ENCODE assay signal across 8 cellular contexts in genomic region chr2:84889332-84889731, GRCh38. TPM values are rescaled to one million over a fixed set of nuclear protein-coding genes. Genes with fewer than 3 reads are reported as not detected.
DNase-seq lines count a peak whose midpoint lies in the region; ATAC-seq and TF ChIP-seq lines count a peak whose summit lies in the region.

No MANE protein-coding gene starts in this region.

- H3K79me1 ChIP-seq in mesenchymal stem cell (replicated peaks; ENCODE audit: low read length, poor library complexity, severe bottlenecking) = no peaks in the 10 kb centered on the region

- no peak overlapping the region for H2BK120ac ChIP-seq in mesenchymal stem cell (ENCODE audit: low read depth, low read length)

- H2BK12ac ChIP-seq in mesenchymal stem cell (ENCODE audit: low read length in 2 of 2) = peak overlapping the region; percentile 51 to 59

- peak overlapping the region in 1 of 2 experiments; percentile 29 for H3K18ac ChIP-seq in mesenchymal stem cell (ENCODE audit: low read depth in 1 of 2, low read length in 2 of 2)

- no peaks in the 10 kb centered on the region for H3K27me3 Mint-ChIP-seq in activated CD4-positive, alpha-beta memory T cell treated with anti-CD3 and anti-CD28 coated beads for 36 hours

- intact Hi-C loops in activated CD4-positive, alpha-beta memory T cell treated with anti-CD3 and anti-CD28 coated beads for 36 hours (cut with micrococcal nuclease) = loop anchor here (2.0 kb wide), 1 partner anchor 49 kb away; no protein-coding TSS in a partner anchor

- H3K27me3 ChIP-seq in mesenchymal stem cell (ENCODE audit: control insufficient read depth in 1 of 2, insufficient read depth in 1 of 2, low read length in 2 of 2) = no peaks in the 10 kb centered on the region

- TF ChIP-seq POLR2A in GM18505 (IDR thresholded peaks at IDR 0.05; ENCODE audit: borderline replicate concordance, extremely low read depth, insufficient read depth, insufficient read length) = no peak

- ATAC-seq in GM21529 (IDR thresholded peaks at IDR 0.05; ENCODE audit: unreplicated experiment) (peak; percentile 11), GM18505 (IDR thresholded peaks at IDR 0.05; ENCODE audit: unreplicated experiment) (no peak)

- peak overlapping the region; percentile 28 for H2AK5ac ChIP-seq in mesenchymal stem cell (ENCODE audit: low read length, severe bottlenecking)

- peak overlapping the region; percentile 58 for H3K4me3 Mint-ChIP-seq in activated CD4-positive, alpha-beta memory T cell treated with anti-CD3 and anti-CD28 coated beads for 36 hours

- no peaks in the 10 kb centered on the region for H3K36me3 ChIP-seq in mesenchymal stem cell (ENCODE audit: control insufficient read depth in 1 of 2, insufficient read depth in 2 of 2, low read depth in 1 of 2, low read length in 2 of 2)

- H3K4me1 Mint-ChIP-seq in activated CD4-positive, alpha-beta memory T cell treated with anti-CD3 and anti-CD28 coated beads for 36 hours (ENCODE audit: low read depth) = peaks cover 46% of the 10 kb centered on the region

- H2BK15ac ChIP-seq in mesenchymal stem cell (ENCODE audit: low read depth, poor library complexity, severe bottlenecking) = no peak overlapping the region

- peak overlapping the region; percentile 90 for H3K27ac Mint-ChIP-seq in activated CD4-positive, alpha-beta memory T cell treated with anti-CD3 and anti-CD28 coated beads for 36 hours

- no peak for TF ChIP-seq CTCF in AG10803 (conservative IDR thresholded peaks at IDR 0.05; ENCODE audit: low read length)

- peak overlapping the region in 1 of 2 experiments; percentile 52 for H3K4ac ChIP-seq in mesenchymal stem cell (ENCODE audit: low read depth in 1 of 2, low read length in 2 of 2)

- peaks cover 10% of the 10 kb centered on the region for H3K4me1 ChIP-seq in mesenchymal stem cell (ENCODE audit: control insufficient read depth, insufficient read depth, low read depth, low read length)

- CTCF ChIA-PET in activated CD4-positive, alpha-beta memory T cell treated with anti-CD3 and anti-CD28 coated beads for 36 hours (lab: Charles Lee) = interaction anchor here (1.0 to 4.6 kb wide), 6 partner anchors 11 to 373 kb away, joined by 3 to 49 read pairs (median 4); partner anchors contain the start of gene DNAH6

- peak overlapping the region; percentile 47 for H4K8ac ChIP-seq in mesenchymal stem cell (ENCODE audit: low read length)

- H3K36me3 Mint-ChIP-seq in activated CD4-positive, alpha-beta memory T cell treated with anti-CD3 and anti-CD28 coated beads for 36 hours = no peaks in the 10 kb centered on the region

- DNase-seq in AG10803 (ENCODE audit: low read depth) (no peak), mesenchymal stem cell (no peak), DMS153 treated with DMSO at 0.1 percent for 48 hours (lab: John Stamatoyannopoulos, UW; ENCODE audit: unreplicated experiment) (no peak), NOMO-1 treated with DMSO at 0.1 percent for 48 hours (lab: John Stamatoyannopoulos, UW; ENCODE audit: unreplicated experiment) (no peak), NCI-H82 treated with DMSO at 0.1 percent for 48 hours (lab: John Stamatoyannopoulos, UW; ENCODE audit: unreplicated experiment) (no peak)
- no peak for DNase-seq in activated CD4-positive, alpha-beta memory T cell treated with anti-CD3 and anti-CD28 coated beads for 36 hours

- no peak overlapping the region for H2BK5ac ChIP-seq in mesenchymal stem cell (ENCODE audit: low read depth, low read length, poor library complexity, severe bottlenecking)

- H4K91ac ChIP-seq in mesenchymal stem cell (ENCODE audit: low read length) = no peak overlapping the region

- no peak overlapping the region for H3K4me2 ChIP-seq in mesenchymal stem cell (ENCODE audit: low read length, poor library complexity, severe bottlenecking)

- POLR2A ChIA-PET in activated CD4-positive, alpha-beta memory T cell treated with anti-CD3 and anti-CD28 coated beads for 36 hours (lab: Charles Lee) = interaction anchor here (0.6 to 4.0 kb wide), 8 partner anchors 10 to 114 kb away, joined by 3 to 39 read pairs (median 4); partner anchors contain the start of genes TMSB10 and TRABD2A

- H3K9ac ChIP-seq in mesenchymal stem cell (ENCODE audit: low read length) = peak overlapping the region; percentile 78

- 93% methylated on average over 1 of the region's 2 CpGs for WGBS in mesenchymal stem cell

- no peak overlapping the region for H3K23ac ChIP-seq in mesenchymal stem cell (ENCODE audit: low read length in 2 of 2)

- peak overlapping the region; percentile 40 for H2AFZ ChIP-seq in mesenchymal stem cell (ENCODE audit: low read depth, low read length)

- no peaks in the 10 kb centered on the region for H3K9me3 Mint-ChIP-seq in activated CD4-positive, alpha-beta memory T cell treated with anti-CD3 and anti-CD28 coated beads for 36 hours

- no peak overlapping the region for H3K14ac ChIP-seq in mesenchymal stem cell (ENCODE audit: low read length in 2 of 2)

- no peak overlapping the region for H3K27ac ChIP-seq in mesenchymal stem cell (ENCODE audit: low read length, poor library complexity, severe bottlenecking)

- no peaks in the 10 kb centered on the region for H3K9me3 ChIP-seq in mesenchymal stem cell (ENCODE audit: control insufficient read depth, low read length)

- H3K4me3 ChIP-seq in AG10803 (ENCODE audit: low read length) = peak overlapping the region; percentile 47
- peak overlapping the region in 1 of 2 experiments; percentile 60 for H3K4me3 ChIP-seq in mesenchymal stem cell (ENCODE audit: insufficient read depth in 1 of 2, low read depth in 1 of 2, low read length in 2 of 2)

RNA-seq across cellular contexts. Expression of gene TRABD2A, which starts 8.4 kb away (rescaled TPM):
- total RNA-seq in activated CD4-positive, alpha-beta memory T cell treated with anti-CD3 and anti-CD28 coated beads for 36 hours = 10 to 100 TPM; 29.6 to 30.1 TPM
- 6.6 TPM for polyA plus RNA-seq in mesenchymal stem cell (2013, experiment 1 of 2)
- 6.3 TPM for polyA plus RNA-seq in mesenchymal stem cell (2013, experiment 2 of 2)

RNA-seq across cellular contexts. Expression of gene TMSB10, which starts 16.1 kb away (rescaled TPM):
- total RNA-seq in activated CD4-positive, alpha-beta memory T cell treated with anti-CD3 and anti-CD28 coated beads for 36 hours = 1,000 to 10,000 TPM; 2,535 to 2,567 TPM
- polyA plus RNA-seq in mesenchymal stem cell (2013, experiment 1 of 2) = 4,228 TPM
- polyA plus RNA-seq in mesenchymal stem cell (2013, experiment 2 of 2) = 4,226 TPM
